ENCODE assay signal across 1 cellular context in genomic region chrX:71542825-71543224, GRCh38.
TF ChIP-seq lines count a peak whose summit lies in the region.

No MANE protein-coding gene starts in this region.

TF ChIP-seq in SK-N-SH, 30 proteins besides CTCF, POLR2A, EP300 and RAD21 (continued from another document):
- TF ChIP-seq REST (IDR thresholded peaks at IDR 0.05; ENCODE audit: low read depth, low read length) = no peak
TF ChIP-seq in SK-N-SH: peak in this region for 0.
